24 cellular contexts compared by ENCODE assay signal in genomic region chr18:47413327-47413726, GRCh38.
DNase-seq lines count a peak whose midpoint lies in the region; FAIRE-seq and TF ChIP-seq lines count a peak whose summit lies in the region.
"Had no signal": no experiment of that assay in that cellular context is flagged by ENCODE, and none has a peak within 500 bp of the region (broad histone marks: within the 10 kb centered on the region; RNA-seq: fewer than 3 reads in every experiment).

No MANE protein-coding gene starts in this region.

- DNase-seq in DMS 273 (lab: John Stamatoyannopoulos, UW; ENCODE audit: unreplicated experiment) (peak; percentile 4), DMS 273 treated with DMSO at 0.1 percent for 48 hours (lab: John Stamatoyannopoulos, UW) (no peak), astrocyte of the hippocampus (ENCODE audit: low read depth, low spot score) (peak; percentile 46), prostate gland (ENCODE audit: low spot score) (peak; percentile 67), DMS114 treated with DMSO at 0.1 percent for 48 hours (lab: John Stamatoyannopoulos, UW; ENCODE audit: unreplicated experiment) (no peak), kidney (no peak), dermis blood vessel endothelial cell (no peak)
- DNase-seq: activated CD4-positive, alpha-beta T cell treated with anti-CD3 and anti-CD28 coated beads, Interleukin-2, amount 10 ng/mL, durations not matched to agents 24 days and 14 days; activated naive CD4-positive, alpha-beta T cell treated with anti-CD3 and anti-CD28 coated beads, Interleukin-2, amount 10 ng/mL, durations not matched to agents 7 days and 5 days; activated T-cell treated with anti-CD3 and anti-CD28 coated beads, Interleukin-2, amount 50 U/mL, for 72 hours; CD8-positive, alpha-beta memory T cell; DMS79 treated with DMSO at 0.1 percent for 48 hours; effector CD4-positive, alpha-beta T cell; foreskin melanocyte; hypothalamus; islet precursor cell; NCI-H187; stimulated activated naive B cell treated with anti-CD40 and anti-IgM and Interleukin-4, amounts not matched to agents 10 μg/mL and 1 μg/mL and 100 μg/mL, for 72 hours had no signal

- intact Hi-C loops in prostate gland (cut with DNase I) (no loop called here), kidney (cut with DNase I) (no loop called here)

- no peak overlapping the region for H3K27ac ChIP-seq in HEK293 (ENCODE audit: extremely low read depth, low read depth, low read length)
- H3K27ac ChIP-seq in prostate gland: no peak overlapping the region
- no peak overlapping the region for H3K27ac ChIP-seq in kidney (ENCODE audit: low read depth in 2 of 2, low read length in 2 of 2)
- H3K27ac ChIP-seq: 22Rv1, neutrophil, SJSA1, tibial nerve had no signal

- CTCF ChIA-PET in HEK293 (lab: Yijun Ruan, JAX): no interaction called here

- no peaks in the 10 kb centered on the region for H3K27me3 ChIP-seq in prostate gland (replicated peaks; ENCODE audit: insufficient read depth)
- H3K27me3 ChIP-seq: neutrophil, tibial nerve had no signal

- no peak overlapping the region for H3K4me3 ChIP-seq in HEK293 (ENCODE audit: low read depth, low read length)
- H3K4me3 ChIP-seq in prostate gland: no peak overlapping the region
- no peak overlapping the region for H3K4me3 ChIP-seq in kidney (ENCODE audit: low read length in 2 of 2)
- H3K4me3 ChIP-seq: SJSA1, smooth muscle cell, tibial nerve had no signal

- TF ChIP-seq POLR2A in prostate gland (IDR thresholded peaks at IDR 0.05): no peak

- WGBS in prostate gland: 19% methylated on average over 2 of the region's 2 CpGs

- POLR2A ChIA-PET in HEK293 (lab: Yijun Ruan, JAX): no interaction called here

- H3K9ac ChIP-seq in kidney (ENCODE audit: low read length in 2 of 2): no peak overlapping the region

- no peaks in the 10 kb centered on the region for H3K36me3 ChIP-seq in HEK293 (ENCODE audit: control insufficient read depth in 2 of 2, insufficient read depth in 1 of 2, low read length in 2 of 2)
- no peaks in the 10 kb centered on the region for H3K36me3 ChIP-seq in prostate gland
- H3K36me3 ChIP-seq in kidney (ENCODE audit: control insufficient read depth in 1 of 2, insufficient read depth in 2 of 2, low read length in 2 of 2): no peaks in the 10 kb centered on the region
- H3K36me3 ChIP-seq: neutrophil, SJSA1, tibial nerve had no signal

- H3K9me3 ChIP-seq in HEK293 (ENCODE audit: control insufficient read depth, insufficient read depth, low read depth, low read length): no peaks in the 10 kb centered on the region
- H3K9me3 ChIP-seq in prostate gland: no peaks in the 10 kb centered on the region
- H3K9me3 ChIP-seq in kidney (ENCODE audit: control insufficient read depth in 1 of 2, low read length in 2 of 2): no peaks in the 10 kb centered on the region
- H3K9me3 ChIP-seq: neutrophil, SJSA1, tibial nerve had no signal

- TF ChIP-seq CTCF in HEK293 (tag by site-specific recombination; IDR thresholded peaks at IDR 0.05) (no peak), prostate gland (IDR thresholded peaks at IDR 0.05) (no peak), kidney (IDR thresholded peaks at IDR 0.05; ENCODE audit: borderline replicate concordance, extremely low read depth, insufficient read depth) (no peak)

- no peak for FAIRE-seq in kidney (lab: Jason Lieb, UNC)

- H3K4me1 ChIP-seq in HEK293 (ENCODE audit: control insufficient read depth, insufficient read depth, low read length): no peaks in the 10 kb centered on the region
- no peaks in the 10 kb centered on the region for H3K4me1 ChIP-seq in prostate gland (replicated peaks)
- H3K4me1 ChIP-seq in kidney (ENCODE audit: control insufficient read depth in 1 of 2, insufficient read depth in 1 of 2, low read depth in 1 of 2, low read length in 2 of 2): no peaks in the 10 kb centered on the region
- H3K4me1 ChIP-seq: SJSA1, tibial nerve had no signal

TF ChIP-seq in HEK293, 187 proteins besides CTCF, POLR2A, EP300 and RAD21:
- TF ChIP-seq ZNF549 (tag by site-specific recombination; IDR thresholded peaks at IDR 0.05) (no peak), REPIN1 (tag by site-specific recombination; IDR thresholded peaks at IDR 0.05; ENCODE audit: low read depth) (no peak), ZIC2 (tag by site-specific recombination; IDR thresholded peaks at IDR 0.05) (peak; percentile 55; the same call in 1 of the 2 replicates), SCRT1 (tag by site-specific recombination; IDR thresholded peaks at IDR 0.05; ENCODE audit: borderline replicate concordance) (0 out of 2 replicates have a peak, but pooled peaks have one; percentile 48), GLIS1 (tag by site-specific recombination; IDR thresholded peaks at IDR 0.05) (peak; percentile 46), ZNF341 (tag by site-specific recombination; IDR thresholded peaks at IDR 0.05; ENCODE audit: low read depth) (peak; percentile 56)
TF ChIP-seq in HEK293: peak in this region for 4.

Comparison
In these comparisons a context has a peak if more than half of its experiments do, and no peak if none do; other contexts are left out.
1. DNase-seq: peak in DMS 273 (single experiment), astrocyte of the hippocampus (single experiment) and prostate gland (single experiment); none in DMS 273 treated with DMSO at 0.1 percent for 48 hours (single experiment), DMS114 treated with DMSO at 0.1 percent for 48 hours (single experiment), kidney (single experiment) and dermis blood vessel endothelial cell (single experiment).